Comparison of ENCODE assay signal across 22 cellular contexts in genomic region chr14:45038865-45039264, GRCh38.
"Had no signal": no experiment of that assay in that cellular context is flagged by ENCODE, and none has a peak within 500 bp of the region (broad histone marks: within the 10 kb centered on the region; RNA-seq: fewer than 3 reads in every experiment).

No MANE protein-coding gene starts in this region.

- H3K4me1 Mint-ChIP-seq: activated B cell treated with CpG ODN at 0.5 μM for 24 hours; activated naive CD4-positive, alpha-beta T cell treated with anti-CD3 and anti-CD28 coated beads, Interleukin-2, amount 10 ng/mL, durations not matched to agents 7 days and 5 days had no signal

- H3K4me2 ChIP-seq: neural progenitor cell had no signal

- H2AFZ ChIP-seq: neural progenitor cell had no signal

- H3K4me3 Mint-ChIP-seq: activated B cell treated with CpG ODN at 0.5 μM for 24 hours; activated CD4-positive, alpha-beta memory T cell treated with anti-CD3 and anti-CD28 coated beads for 36 hours; activated naive CD4-positive, alpha-beta T cell treated with anti-CD3 and anti-CD28 coated beads, Interleukin-2, amount 10 ng/mL, durations not matched to agents 7 days and 5 days; activated T-cell treated with anti-CD3 and anti-CD28 coated beads, Interleukin-2, amount 50 U/mL, for 72 hours; naive thymus-derived CD4-positive, alpha-beta T cell; neural progenitor cell; type B pancreatic cell had no signal

- H3K4me3 ChIP-seq: left lung, lung, neural progenitor cell, testis had no signal

- ATAC-seq: activated T-cell treated with anti-CD3 and anti-CD28 coated beads, Interleukin-2, amount 50 U/mL, for 72 hours; left lung; naive thymus-derived CD4-positive, alpha-beta T cell had no signal

- H3K9me3 Mint-ChIP-seq: activated CD4-positive, alpha-beta memory T cell treated with anti-CD3 and anti-CD28 coated beads for 36 hours; activated T-cell treated with anti-CD3 and anti-CD28 coated beads, Interleukin-2, amount 50 U/mL, for 72 hours; type B pancreatic cell had no signal

- H3K27me3 ChIP-seq: left lung, neural progenitor cell, testis had no signal

- H3K9me3 ChIP-seq: testis had no signal

- H3K27ac Mint-ChIP-seq: activated B cell treated with CpG ODN at 0.5 μM for 24 hours; activated CD4-positive, alpha-beta memory T cell treated with anti-CD3 and anti-CD28 coated beads for 36 hours; activated naive CD4-positive, alpha-beta T cell treated with anti-CD3 and anti-CD28 coated beads, Interleukin-2, amount 10 ng/mL, durations not matched to agents 7 days and 5 days; activated T-cell treated with anti-CD3 and anti-CD28 coated beads, Interleukin-2, amount 50 U/mL, for 72 hours; naive thymus-derived CD4-positive, alpha-beta T cell; neural progenitor cell; type B pancreatic cell had no signal

- FAIRE-seq: endometrium had no signal

- H3K27ac ChIP-seq: left lung, neural progenitor cell, testis had no signal

- H3K36me3 ChIP-seq: neural progenitor cell had no signal

- H3K27me3 Mint-ChIP-seq: activated B cell treated with CpG ODN at 0.5 μM for 24 hours; activated CD4-positive, alpha-beta memory T cell treated with anti-CD3 and anti-CD28 coated beads for 36 hours; activated naive CD4-positive, alpha-beta T cell treated with anti-CD3 and anti-CD28 coated beads, Interleukin-2, amount 10 ng/mL, durations not matched to agents 7 days and 5 days; naive thymus-derived CD4-positive, alpha-beta T cell; type B pancreatic cell had no signal

- H3K4me1 ChIP-seq: left lung, neural progenitor cell, testis had no signal

- DNase-seq: activated B cell treated with CpG ODN at 0.5 μM for 24 hours; activated CD4-positive, alpha-beta memory T cell treated with anti-CD3 and anti-CD28 coated beads for 36 hours; activated CD4-positive, alpha-beta T cell treated with anti-CD3 and anti-CD28 coated beads for 4 hours; activated effector memory CD4-positive, alpha-beta T cell treated with anti-CD3 and anti-CD28 coated beads, Interleukin-2, amount 50 U/mL, for 16 hours; activated naive CD4-positive, alpha-beta T cell treated with anti-CD3 and anti-CD28 coated beads, Interleukin-2, amount 10 ng/mL, durations not matched to agents 7 days and 5 days; activated T-cell treated with anti-CD3 and anti-CD28 coated beads, Interleukin-2, amount 50 U/mL, for 72 hours; amygdala; cortex of kidney; foreskin fibroblast; kidney glomerular epithelial cell; left lung; naive thymus-derived CD4-positive, alpha-beta T cell; retina; stimulated activated CD4-positive, alpha-beta T cell treated with anti-CD3 and anti-CD28 coated beads, Interleukin-2, amount 100 ng/mL, for 48 hours; stimulated activated CD8-positive, alpha-beta memory T cell treated with anti-CD3 and anti-CD28 coated beads, Interleukin-4, amount 100 ng/mL, for 48 hours; stimulated activated naive CD4-positive, alpha-beta T cell; T-helper 9 cell; testis had no signal

- H3K9ac ChIP-seq: neural progenitor cell had no signal
